18 cellular contexts compared by ENCODE assay signal in the genomic region with DNA sequence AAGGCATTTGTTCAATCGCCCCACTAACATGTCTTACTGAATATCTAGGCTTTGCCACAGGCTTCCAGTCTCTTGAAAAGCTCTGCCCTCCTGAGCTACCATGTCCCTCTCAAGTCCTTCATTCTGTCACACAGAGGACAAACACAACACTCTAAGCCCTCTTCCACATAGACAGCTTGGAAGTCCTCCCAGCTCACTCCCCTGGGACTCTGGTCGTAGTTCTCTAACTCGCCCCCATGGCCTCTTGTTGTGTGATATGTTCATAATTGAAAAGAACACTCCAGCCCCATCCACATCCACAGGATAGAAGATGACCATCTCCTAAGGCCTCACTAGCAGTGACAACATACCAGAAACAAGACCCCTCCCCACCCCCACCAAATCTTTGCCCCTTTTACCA. TPM values are rescaled to one million over a fixed set of nuclear protein-coding genes. Genes with fewer than 3 reads are reported as not detected.
A peak's percentile ranks its signal among the peaks of the same experiment; 100 is the strongest.
DNase-seq lines count a peak whose midpoint lies in the region; ATAC-seq and TF ChIP-seq lines count a peak whose summit lies in the region.
"Had no signal": no experiment of that assay in that cellular context is flagged by ENCODE, and none has a peak within 500 bp of the region (broad histone marks: within the 10 kb centered on the region; RNA-seq: fewer than 3 reads in every experiment).

No MANE protein-coding gene starts in this region.

- H3K9me3 Mint-ChIP-seq in WTC11, result no peaks in the 10 kb centered on the region

- H3K4me1 ChIP-seq in heart right ventricle, result no peaks in the 10 kb centered on the region
- H3K4me1 ChIP-seq in osteoblast (ENCODE audit: insufficient read depth, low read length), result no peaks in the 10 kb centered on the region

- H3K27me3 Mint-ChIP-seq in WTC11 (ENCODE audit: low read depth), result no peaks in the 10 kb centered on the region

- TF ChIP-seq CTCF in heart right ventricle (IDR thresholded peaks at IDR 0.05), result no peak
- no peak for TF ChIP-seq CTCF in WTC11 (IDR thresholded peaks at IDR 0.05)
- no peak for TF ChIP-seq CTCF in osteoblast (IDR thresholded peaks at IDR 0.05; ENCODE audit: extremely low read depth, low read depth, low read length)

- no peaks in the 10 kb centered on the region for H3K79me2 ChIP-seq in osteoblast (ENCODE audit: insufficient read depth, low read length)

- H3K9me3 ChIP-seq in heart right ventricle (no peaks in the 10 kb centered on the region), osteoblast (ENCODE audit: low read depth, low read length) (no peaks in the 10 kb centered on the region)

- CTCF ChIA-PET in WTC11 (lab: Charles Lee), result interaction anchor here (1.6 kb wide), 1 partner anchor 115 kb away, joined by 4 read pairs; no protein-coding TSS in a partner anchor

- no peak overlapping the region for H3K4me2 ChIP-seq in osteoblast (ENCODE audit: insufficient read depth, low read length)
- H3K4me2 ChIP-seq: PC-9 had no signal

- H3K36me3 ChIP-seq in heart right ventricle, result peaks cover 0 to 63% (median 0%) of the 10 kb centered on the region in 9 donors
- peaks cover 41% of the 10 kb centered on the region for H3K36me3 ChIP-seq in osteoblast (ENCODE audit: insufficient read depth, low read length)

- peaks cover 18% of the 10 kb centered on the region for H3K4me1 Mint-ChIP-seq in WTC11

- peaks cover 86% of the 10 kb centered on the region for H3K36me3 Mint-ChIP-seq in WTC11

- DNase-seq in NCI-H82 (lab: John Stamatoyannopoulos, UW) (peak; percentile 6), NCI-H82 treated with DMSO at 0.1 percent for 48 hours (lab: John Stamatoyannopoulos, UW; ENCODE audit: unreplicated experiment) (no peak), heart right ventricle (peak; percentile 32 to 37), cardiac septum (ENCODE audit: low spot score) (no peak), WTC11 (ENCODE audit: low spot score) (no peak), osteoblast (ENCODE audit: insufficient read length, low spot score, missing footprints) (no peak)
- no peak for DNase-seq in stimulated activated CD4-positive, alpha-beta T cell treated with anti-CD3 and anti-CD28 coated beads, Interleukin-2, amount 100 ng/mL, for 24 hours
- DNase-seq in activated effector memory CD4-positive, alpha-beta T cell treated with anti-CD3 and anti-CD28 coated beads, Interleukin-2, amount 50 U/mL, for 16 hours, result no peak
- DNase-seq: 8988T, DMS53, NCI-H1105 treated with DMSO at 0.1 percent for 48 hours, NCI-H146, NCI-H1930, NCI-H524 treated with DMSO at 0.1 percent for 48 hours, NCI-H774, PC-9, SHP77 had no signal

- H4K20me1 ChIP-seq in osteoblast (ENCODE audit: insufficient read depth, low read length), result no peaks in the 10 kb centered on the region

- no peak overlapping the region for H3K4me3 Mint-ChIP-seq in WTC11

- intact Hi-C loops in heart right ventricle (cut with DNase I), result no loop called here
- intact Hi-C loops in cardiac septum (cut with DNase I), result no loop called here

- POLR2A ChIA-PET in WTC11 (lab: Charles Lee), result interaction anchor here (0.6 kb wide), 1 partner anchor 418 kb away, joined by 3 read pairs; no protein-coding TSS in a partner anchor

- H3K27ac ChIP-seq in heart right ventricle (no peak overlapping the region), osteoblast (ENCODE audit: low read depth, low read length) (no peak overlapping the region)
- H3K27ac ChIP-seq: HL-60, PC-9 had no signal

- WGBS in heart right ventricle, 2 donors, result 70 to 77% methylated on average over 3 of the region's 3 CpGs

- peak overlapping the region; percentile 48; the same call in 1 of the 2 replicates for H3K27ac Mint-ChIP-seq in WTC11

- H3K27me3 ChIP-seq in heart right ventricle, result no peaks in the 10 kb centered on the region
- H3K27me3 ChIP-seq in osteoblast (ENCODE audit: insufficient read depth, low read length), result no peaks in the 10 kb centered on the region

- no peak overlapping the region for H3K4me3 ChIP-seq in heart right ventricle
- H3K4me3 ChIP-seq in osteoblast (ENCODE audit: insufficient read depth, low read length), result no peak overlapping the region
- H3K4me3 ChIP-seq: PC-9 had no signal

- peak in 2 of 8 donors; percentile 27 to 31 for ATAC-seq in heart right ventricle
- ATAC-seq in WTC11, result no peak

- H2AFZ ChIP-seq in osteoblast (ENCODE audit: low read length), result peak overlapping the region; percentile 59
- H2AFZ ChIP-seq: PC-9 had no signal

TF ChIP-seq in WTC11, 78 proteins besides CTCF, POLR2A, EP300 and RAD21:
- TF ChIP-seq ETV6 (CRISPR knock-in tag; IDR thresholded peaks at IDR 0.05) (no peak), ZNF121 (CRISPR knock-in tag; IDR thresholded peaks at IDR 0.05) (no peak), ZNF671 (CRISPR knock-in tag; IDR thresholded peaks at IDR 0.05) (no peak), ZNF219 (CRISPR knock-in tag; IDR thresholded peaks at IDR 0.05; ENCODE audit: borderline replicate concordance) (no peak), NR3C1 (CRISPR knock-in tag; conservative IDR thresholded peaks at IDR 0.05; ENCODE audit: low read depth) (no peak), NFATC4 (CRISPR knock-in tag; IDR thresholded peaks at IDR 0.05) (no peak), GABPB1 (CRISPR knock-in tag; IDR thresholded peaks at IDR 0.05) (no peak)
- TF ChIP-seq, protein P1, sequence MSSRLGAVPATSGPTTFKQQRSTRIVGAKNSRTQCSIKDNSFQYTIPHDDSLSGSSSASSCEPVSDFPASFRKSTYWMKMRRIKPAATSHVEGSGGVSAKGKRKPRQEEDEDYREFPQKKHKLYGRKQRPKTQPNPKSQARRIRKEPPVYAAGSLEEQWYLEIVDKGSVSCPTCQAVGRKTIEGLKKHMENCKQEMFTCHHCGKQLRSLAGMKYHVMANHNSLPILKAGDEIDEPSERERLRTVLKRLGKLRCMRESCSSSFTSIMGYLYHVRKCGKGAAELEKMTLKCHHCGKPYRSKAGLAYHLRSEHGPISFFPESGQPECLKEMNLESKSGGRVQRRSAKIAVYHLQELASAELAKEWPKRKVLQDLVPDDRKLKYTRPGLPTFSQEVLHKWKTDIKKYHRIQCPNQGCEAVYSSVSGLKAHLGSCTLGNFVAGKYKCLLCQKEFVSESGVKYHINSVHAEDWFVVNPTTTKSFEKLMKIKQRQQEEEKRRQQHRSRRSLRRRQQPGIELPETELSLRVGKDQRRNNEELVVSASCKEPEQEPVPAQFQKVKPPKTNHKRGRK (CRISPR knock-in tag; IDR thresholded peaks at IDR 0.05; ENCODE audit: borderline replicate concordance), result no peak

RNA-seq across cellular contexts. Expression of a gene that starts 37.9 kb away (rescaled TPM):
- total RNA-seq in heart right ventricle (1 to 10 TPM in 5 of 10 donors, under 1 TPM in 5; 0.12 to 4.5 (median 0.77) TPM), cardiac septum (0.83 TPM), WTC11 (2021) (115 to 118 TPM (median 116 TPM) in 3 replicates), osteoblast (4.7 and 7.1 TPM in 2 replicates)
- polyA plus RNA-seq in heart right ventricle, result under 1 TPM; 0.15 to 0.20 TPM

Comparison
In these comparisons a context has a peak if more than half of its experiments do, and no peak if none do; other contexts are left out.
1. DNase-seq: peak in NCI-H82 (single experiment) and heart right ventricle (2 of 2); none in NCI-H82 treated with DMSO at 0.1 percent for 48 hours (single experiment), cardiac septum (single experiment), WTC11 (single experiment), osteoblast (single experiment), stimulated activated CD4-positive, alpha-beta T cell treated with anti-CD3 and anti-CD28 coated beads, Interleukin-2, amount 100 ng/mL, for 24 hours (0 of 2) and activated effector memory CD4-positive, alpha-beta T cell treated with anti-CD3 and anti-CD28 coated beads, Interleukin-2, amount 50 U/mL, for 16 hours (single experiment).
2. RNA of a gene that starts 37.9 kb away (total RNA-seq): 115 to 118 TPM in WTC11; 4.7 to 7.1 TPM in osteoblast, 0.12 to 4.5 TPM in heart right ventricle and 0.83 TPM in cardiac septum (single experiment); every median in the first group is over 10 times any median in the second.